Comparison of ENCODE assay signal across 9 cellular contexts in genomic region chr16:9258423-9259051, GRCh38.
A peak's percentile ranks its signal among the peaks of the same experiment; 100 is the strongest.
DNase-seq lines count a peak whose midpoint lies in the region; ATAC-seq and TF ChIP-seq lines count a peak whose summit lies in the region.
"Had no signal": no experiment of that assay in that cellular context is flagged by ENCODE, and none has a peak within 500 bp of the region (broad histone marks: within the 10 kb centered on the region; RNA-seq: fewer than 3 reads in every experiment).

No MANE protein-coding gene starts in this region.

- peak in 2 of 3 donors; percentile 1 to 3 for DNase-seq in stimulated activated CD4-positive, alpha-beta T cell treated with anti-CD3 and anti-CD28 coated beads, Interleukin-12 subunit alpha, Interleukin-12 subunit beta, amount 100 ng/mL, for 48 hours (ENCODE audit: low read depth in 2 of 3, low spot score in 1 of 3)
- DNase-seq in stimulated activated CD4-positive, alpha-beta T cell treated with anti-CD3 and anti-CD28 coated beads, Interleukin-4, amount 100 ng/mL, for 1 hour = no peak
- DNase-seq in Jurkat, Clone E6-1 (ENCODE audit: low read depth, low spot score) = peak; percentile 51
- peak; percentile 23 for DNase-seq in activated CD4-positive, alpha-beta memory T cell treated with anti-CD3 and anti-CD28 coated beads for 36 hours
- peak; percentile 64 for DNase-seq in glutamatergic neuron
- peak; percentile 78 for DNase-seq in retina
- no peak for DNase-seq in T1000 (lab: John Stamatoyannopoulos, UW)

- intact Hi-C loops in activated CD4-positive, alpha-beta memory T cell treated with anti-CD3 and anti-CD28 coated beads for 36 hours (cut with micrococcal nuclease) = no loop called here

- H3K27me3 Mint-ChIP-seq in activated CD4-positive, alpha-beta memory T cell treated with anti-CD3 and anti-CD28 coated beads for 36 hours = peaks cover 9% of the 10 kb centered on the region
- no peaks in the 10 kb centered on the region for H3K27me3 Mint-ChIP-seq in glutamatergic neuron (ENCODE audit: unreplicated experiment)

- no peaks in the 10 kb centered on the region for H3K4me1 Mint-ChIP-seq in activated CD4-positive, alpha-beta memory T cell treated with anti-CD3 and anti-CD28 coated beads for 36 hours (ENCODE audit: low read depth)
- H3K4me1 Mint-ChIP-seq in glutamatergic neuron (ENCODE audit: low read depth, unreplicated experiment) = peaks cover 3% of the 10 kb centered on the region

- no peak for ATAC-seq in activated CD4-positive, CD25-positive, alpha-beta regulatory T cell treated with anti-CD3 and anti-CD28 coated beads, Interleukin-2, amount 50 U/mL, for 24 hours

- POLR2A ChIA-PET in activated CD4-positive, alpha-beta memory T cell treated with anti-CD3 and anti-CD28 coated beads for 36 hours (lab: Charles Lee) = no interaction called here

- no peak overlapping the region for H3K4me3 ChIP-seq in Jurkat, Clone E6-1 (ENCODE audit: low read length)

- TF ChIP-seq CTCF in glutamatergic neuron (IDR thresholded peaks at IDR 0.05; ENCODE audit: partially characterized antibody, unreplicated experiment) = peak; percentile 90

- no peak overlapping the region for H3K4me3 Mint-ChIP-seq in activated CD4-positive, alpha-beta memory T cell treated with anti-CD3 and anti-CD28 coated beads for 36 hours
- no peak overlapping the region for H3K4me3 Mint-ChIP-seq in glutamatergic neuron (ENCODE audit: unreplicated experiment)
- H3K4me3 Mint-ChIP-seq: dendritic cell treated with granulocyte-macrophage colony-stimulating factor and Interleukin-4, amounts not matched to agents 40 ng/mL and 50 ng/mL, for 4 days had no signal

- no peak overlapping the region for H3K27ac Mint-ChIP-seq in activated CD4-positive, alpha-beta memory T cell treated with anti-CD3 and anti-CD28 coated beads for 36 hours
- no peak overlapping the region for H3K27ac Mint-ChIP-seq in glutamatergic neuron (ENCODE audit: unreplicated experiment)
- H3K27ac Mint-ChIP-seq: dendritic cell treated with granulocyte-macrophage colony-stimulating factor and Interleukin-4, amounts not matched to agents 40 ng/mL and 50 ng/mL, for 4 days had no signal

- no peaks in the 10 kb centered on the region for H3K36me3 Mint-ChIP-seq in activated CD4-positive, alpha-beta memory T cell treated with anti-CD3 and anti-CD28 coated beads for 36 hours
- no peaks in the 10 kb centered on the region for H3K36me3 Mint-ChIP-seq in glutamatergic neuron (ENCODE audit: unreplicated experiment)

- CTCF ChIA-PET in activated CD4-positive, alpha-beta memory T cell treated with anti-CD3 and anti-CD28 coated beads for 36 hours (lab: Charles Lee) = interaction anchor here (0.6 to 2.2 kb wide), 4 partner anchors 13 to 1541 kb away, joined by 3 to 8 read pairs (median 5); no protein-coding TSS in a partner anchor

- no peaks in the 10 kb centered on the region for H3K9me3 Mint-ChIP-seq in activated CD4-positive, alpha-beta memory T cell treated with anti-CD3 and anti-CD28 coated beads for 36 hours
- H3K9me3 Mint-ChIP-seq in glutamatergic neuron (ENCODE audit: unreplicated experiment) = no peaks in the 10 kb centered on the region
- H3K9me3 Mint-ChIP-seq: dendritic cell treated with granulocyte-macrophage colony-stimulating factor and Interleukin-4, amounts not matched to agents 40 ng/mL and 50 ng/mL, for 4 days had no signal

Comparison
In these comparisons a context has a peak if more than half of its experiments do, and no peak if none do; other contexts are left out.
1. DNase-seq: peak in stimulated activated CD4-positive, alpha-beta T cell treated with anti-CD3 and anti-CD28 coated beads, Interleukin-12 subunit alpha, Interleukin-12 subunit beta, amount 100 ng/mL, for 48 hours (2 of 3), Jurkat, Clone E6-1 (single experiment), activated CD4-positive, alpha-beta memory T cell treated with anti-CD3 and anti-CD28 coated beads for 36 hours (single experiment), glutamatergic neuron (single experiment) and retina (single experiment); none in stimulated activated CD4-positive, alpha-beta T cell treated with anti-CD3 and anti-CD28 coated beads, Interleukin-4, amount 100 ng/mL, for 1 hour (single experiment) and T1000 (single experiment).